ENCODE assay signal across 22 cellular contexts in the genomic region with DNA sequence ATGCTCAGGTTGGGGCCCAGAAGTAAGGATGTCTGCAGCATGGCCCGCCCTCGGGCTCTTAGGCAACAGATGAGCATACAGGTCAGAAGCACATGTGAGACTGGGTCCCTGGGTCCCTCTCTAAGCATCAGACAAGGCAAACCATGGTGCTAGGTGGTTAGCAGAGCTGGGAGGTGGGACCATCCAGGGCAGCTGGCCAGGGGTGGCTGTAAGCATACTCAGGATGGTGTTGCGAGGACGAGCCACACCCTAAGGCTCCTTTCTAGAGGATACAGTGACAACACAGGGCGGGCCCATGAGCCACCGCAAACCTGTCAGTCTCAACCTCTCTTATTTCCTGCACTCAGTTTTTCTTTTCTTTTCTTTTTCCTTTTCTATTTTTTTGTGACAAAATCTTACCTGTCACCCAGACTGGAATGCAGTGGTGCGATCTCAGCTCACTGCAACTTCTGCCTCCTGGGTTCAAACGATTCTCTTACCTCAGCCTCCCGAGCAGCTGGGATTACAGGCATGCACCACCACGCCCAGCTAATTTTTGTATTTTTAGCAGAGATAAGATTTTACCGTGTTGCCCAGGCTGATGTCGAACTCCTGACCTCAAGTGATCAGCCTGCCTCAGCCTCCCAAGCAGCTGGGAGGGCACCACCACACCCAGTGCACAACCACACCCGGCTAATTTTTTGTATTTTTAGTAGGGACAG. TPM values are rescaled to one million over a fixed set of nuclear protein-coding genes. Genes with fewer than 3 reads are reported as not detected.
"Had no signal": no experiment of that assay in that cellular context is flagged by ENCODE, and none has a peak within 500 bp of the region (broad histone marks: within the 10 kb centered on the region; RNA-seq: fewer than 3 reads in every experiment).

No MANE protein-coding gene starts in this region.

- H3K27ac ChIP-seq: lower lobe of right lung, sigmoid colon, thyroid gland, uterus had no signal

- H3K36me3 ChIP-seq: lower lobe of right lung, sigmoid colon, thyroid gland, uterus had no signal

- H3K27me3 ChIP-seq: thyroid gland, uterus had no signal

- H3K9me3 Mint-ChIP-seq: activated B cell treated with CpG ODN at 0.5 μM for 24 hours; activated CD8-positive, alpha-beta T cell treated with anti-CD3 and anti-CD28 coated beads for 36 hours; activated naive CD8-positive, alpha-beta T cell treated with anti-CD3 and anti-CD28 coated beads for 36 hours; dendritic cell treated with granulocyte-macrophage colony-stimulating factor and Interleukin-4, amounts not matched to agents 40 ng/mL and 50 ng/mL, for 4 days; effector memory CD8-positive, alpha-beta T cell had no signal

- H3K27ac Mint-ChIP-seq: activated B cell treated with CpG ODN at 0.5 μM for 24 hours; activated CD8-positive, alpha-beta T cell treated with anti-CD3 and anti-CD28 coated beads for 36 hours; activated naive CD8-positive, alpha-beta T cell treated with anti-CD3 and anti-CD28 coated beads for 36 hours; dendritic cell treated with granulocyte-macrophage colony-stimulating factor and Interleukin-4, amounts not matched to agents 40 ng/mL and 50 ng/mL, for 4 days; effector memory CD8-positive, alpha-beta T cell; nephron progenitor cell had no signal

- H3K9me3 ChIP-seq: lower lobe of right lung, sigmoid colon, thyroid gland, uterus had no signal

- ATAC-seq: activated CD8-positive, alpha-beta T cell treated with anti-CD3 and anti-CD28 coated beads for 36 hours; effector memory CD8-positive, alpha-beta T cell; lower lobe of right lung had no signal

- H3K36me3 Mint-ChIP-seq: activated naive CD8-positive, alpha-beta T cell treated with anti-CD3 and anti-CD28 coated beads for 36 hours had no signal

- DNase-seq: activated B cell treated with CpG ODN at 0.5 μM for 24 hours; activated CD4-positive, alpha-beta T cell treated with anti-CD3 and anti-CD28 coated beads for 4 hours; activated CD8-positive, alpha-beta T cell treated with anti-CD3 and anti-CD28 coated beads for 36 hours; activated gamma-delta T cell treated with Interleukin-2 at 50 U/mL for 16 hours; activated naive CD8-positive, alpha-beta T cell treated with anti-CD3 and anti-CD28 coated beads for 36 hours; amniotic stem cell; effector memory CD8-positive, alpha-beta T cell; foreskin fibroblast; islet precursor cell; lower lobe of right lung; midbrain; nephron progenitor cell; nucleus accumbens; posterior cingulate gyrus; sigmoid colon; stimulated activated naive CD4-positive, alpha-beta T cell; T-helper 9 cell; thyroid gland; uterus had no signal

- H3K4me3 ChIP-seq: lower lobe of right lung, sigmoid colon, thyroid gland, uterus had no signal

- H3K4me3 Mint-ChIP-seq: activated CD8-positive, alpha-beta T cell treated with anti-CD3 and anti-CD28 coated beads for 36 hours; activated naive CD8-positive, alpha-beta T cell treated with anti-CD3 and anti-CD28 coated beads for 36 hours; dendritic cell treated with granulocyte-macrophage colony-stimulating factor and Interleukin-4, amounts not matched to agents 40 ng/mL and 50 ng/mL, for 4 days; effector memory CD8-positive, alpha-beta T cell; nephron progenitor cell had no signal

RNA-seq across cellular contexts. Expression of gene FA2H, which starts 3.6 kb away (rescaled TPM):
- total RNA-seq: activated CD8-positive, alpha-beta T cell treated with anti-CD3 and anti-CD28 coated beads for 36 hours; activated naive CD8-positive, alpha-beta T cell treated with anti-CD3 and anti-CD28 coated beads for 36 hours; glomerular endothelial cell; myocyte; uterus had no signal
